Comparison of ENCODE assay signal across 8 cellular contexts in the genomic region with DNA sequence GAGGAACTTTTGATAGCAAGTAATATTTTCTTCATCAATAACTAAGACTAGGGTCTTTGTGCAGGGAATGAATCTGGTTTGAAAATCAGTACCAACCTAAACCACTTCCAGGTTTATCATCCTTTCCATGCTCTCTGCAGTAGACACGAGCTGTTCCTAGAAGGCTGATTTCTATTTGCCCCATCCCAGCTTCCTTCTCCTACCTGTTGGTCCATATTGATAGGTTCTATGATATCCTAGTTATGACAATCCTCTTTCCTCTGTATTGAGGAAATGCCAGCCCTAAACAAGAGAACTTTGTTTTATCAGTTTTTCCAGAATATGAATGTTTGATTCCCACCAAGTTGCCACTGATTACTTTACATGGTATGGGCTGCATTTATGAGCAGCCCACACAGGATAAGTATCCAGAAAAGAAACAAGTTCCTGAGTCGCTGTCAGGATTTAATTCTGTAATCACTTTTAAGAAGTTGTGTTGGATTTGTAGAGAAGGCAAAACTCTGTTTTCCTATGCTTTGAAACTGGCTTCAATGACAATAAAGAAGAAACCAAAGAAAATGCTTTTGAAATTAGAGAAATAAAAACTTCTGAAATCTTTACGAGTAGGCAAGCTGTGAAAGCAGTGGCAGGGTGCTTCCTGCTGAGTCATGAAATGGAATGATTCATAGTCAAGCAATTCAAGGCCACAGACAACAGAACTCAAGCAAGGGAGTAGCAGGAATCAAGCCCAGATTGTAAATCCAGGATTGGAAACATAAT. TPM values are rescaled to one million over a fixed set of nuclear protein-coding genes. Genes with fewer than 3 reads are reported as not detected.
DNase-seq lines count a peak whose midpoint lies in the region; ATAC-seq and TF ChIP-seq lines count a peak whose summit lies in the region.

No MANE protein-coding gene starts in this region.

- H3K27me3 Mint-ChIP-seq in activated T-helper 2 cell treated with anti-CD3 and anti-CD28 coated beads, Interferon-gamma antibody, Interleukin-2, Interleukin-4, amounts not matched to agents 10 μg/mL and 5 μg/mL and 100 μg/mL, durations not matched to agents 14 hours and 24 hours and 36 hours (ENCODE audit: low read depth): no peaks in the 10 kb centered on the region
- no peaks in the 10 kb centered on the region for H3K27me3 Mint-ChIP-seq in immature natural killer cell (ENCODE audit: low read depth in 3 of 3)

- H3K4me1 ChIP-seq in BE2C (no peaks in the 10 kb centered on the region), HUES64 (ENCODE audit: insufficient read depth, low read length) (peaks cover 18% of the 10 kb centered on the region)

- no peaks in the 10 kb centered on the region for H3K9me3 ChIP-seq in BE2C
- no peaks in the 10 kb centered on the region for H3K9me3 ChIP-seq in HUES64 (ENCODE audit: insufficient read depth, low read depth, low read length)

- H3K4me1 Mint-ChIP-seq in activated T-helper 2 cell treated with anti-CD3 and anti-CD28 coated beads, Interferon-gamma antibody, Interleukin-2, Interleukin-4, amounts not matched to agents 10 μg/mL and 5 μg/mL and 100 μg/mL, durations not matched to agents 14 hours and 24 hours and 36 hours (ENCODE audit: low read depth): peaks cover 15% of the 10 kb centered on the region
- H3K4me1 Mint-ChIP-seq in immature natural killer cell: no peaks in the 10 kb centered on the region

- H3K9me3 Mint-ChIP-seq in activated T-helper 2 cell treated with anti-CD3 and anti-CD28 coated beads, Interferon-gamma antibody, Interleukin-2, Interleukin-4, amounts not matched to agents 10 μg/mL and 5 μg/mL and 100 μg/mL, durations not matched to agents 14 hours and 24 hours and 36 hours: no peaks in the 10 kb centered on the region
- H3K9me3 Mint-ChIP-seq in immature natural killer cell: no peaks in the 10 kb centered on the region

- peak overlapping the region; percentile 12; the same call in 1 of the 2 replicates for H3K9ac ChIP-seq in HUES64 (ENCODE audit: low read depth, low read length)

- peak overlapping the region; percentile 61 for H3K27ac ChIP-seq in HUES64 (ENCODE audit: low read depth, low read length)

- peak; percentile 58 for ATAC-seq in GM19438 (IDR thresholded peaks at IDR 0.05; ENCODE audit: low read depth, unreplicated experiment)

- TF ChIP-seq CTCF in BE2C (IDR thresholded peaks at IDR 0.05; ENCODE audit: low read depth, low read length): no peak

- H3K36me3 Mint-ChIP-seq in activated T-helper 2 cell treated with anti-CD3 and anti-CD28 coated beads, Interferon-gamma antibody, Interleukin-2, Interleukin-4, amounts not matched to agents 10 μg/mL and 5 μg/mL and 100 μg/mL, durations not matched to agents 14 hours and 24 hours and 36 hours (ENCODE audit: low read depth): no peaks in the 10 kb centered on the region
- no peaks in the 10 kb centered on the region for H3K36me3 Mint-ChIP-seq in immature natural killer cell

- DNase-seq in BE2C (peak; percentile 4), head of caudate nucleus (peak in 27 of 42 donors; percentile 21 to 80 (median 48)), putamen (ENCODE audit: low spot score) (peak; percentile 62), immature natural killer cell (no peak)
- DNase-seq in activated T-helper 2 cell treated with anti-CD3 and anti-CD28 coated beads, Interferon-gamma antibody, Interleukin-2, Interleukin-4, amounts not matched to agents 10 μg/mL and 5 μg/mL and 100 μg/mL, durations not matched to agents 14 hours and 24 hours and 36 hours (ENCODE audit: low spot score): no peak
- no peak for DNase-seq in activated CD8-positive, alpha-beta memory T cell treated with anti-CD3 and anti-CD28 coated beads, Interleukin-2, amount 50 U/mL, for 4 hours

- 47% methylated on average over 3 of the region's 3 CpGs for WGBS in HUES64

- H3K4me3 Mint-ChIP-seq in activated T-helper 2 cell treated with anti-CD3 and anti-CD28 coated beads, Interferon-gamma antibody, Interleukin-2, Interleukin-4, amounts not matched to agents 10 μg/mL and 5 μg/mL and 100 μg/mL, durations not matched to agents 14 hours and 24 hours and 36 hours (ENCODE audit: low read depth): no peak overlapping the region
- no peak overlapping the region for H3K4me3 Mint-ChIP-seq in immature natural killer cell

- no peak overlapping the region for H3K4me3 ChIP-seq in BE2C (ENCODE audit: low read depth, low read length)
- H3K4me3 ChIP-seq in HUES64 (ENCODE audit: low read length): no peak overlapping the region

- intact Hi-C loops in activated T-helper 2 cell treated with anti-CD3 and anti-CD28 coated beads, Interferon-gamma antibody, Interleukin-2, Interleukin-4, amounts not matched to agents 10 μg/mL and 5 μg/mL and 100 μg/mL, durations not matched to agents 14 hours and 24 hours and 36 hours (cut with micrococcal nuclease): loop anchor here (1.0 to 5.0 kb wide), 4 partner anchors 13 to 46 kb away; no protein-coding TSS in a partner anchor
- intact Hi-C loops in head of caudate nucleus (cut with DNase I): no loop called here

- H3K36me3 ChIP-seq in BE2C: no peaks in the 10 kb centered on the region
- no peaks in the 10 kb centered on the region for H3K36me3 ChIP-seq in HUES64 (ENCODE audit: insufficient read depth, low read length)

- H3K27me3 ChIP-seq in BE2C (no peaks in the 10 kb centered on the region), HUES64 (ENCODE audit: insufficient read depth, low read length) (no peaks in the 10 kb centered on the region)

- peak overlapping the region; percentile 3 for H3K27ac Mint-ChIP-seq in activated T-helper 2 cell treated with anti-CD3 and anti-CD28 coated beads, Interferon-gamma antibody, Interleukin-2, Interleukin-4, amounts not matched to agents 10 μg/mL and 5 μg/mL and 100 μg/mL, durations not matched to agents 14 hours and 24 hours and 36 hours
- H3K27ac Mint-ChIP-seq in immature natural killer cell: no peak overlapping the region

RNA-seq across cellular contexts. Expression of gene TANK, which starts 37.3 kb away (rescaled TPM):
- polyA plus RNA-seq in BE2C (2012; ENCODE audit: insufficient read depth, insufficient read length, low read depth): 16.7 TPM
- 20.9 TPM for polyA plus RNA-seq in HUES64 (2013, experiment 1 of 2)
- 23.4 TPM for polyA plus RNA-seq in HUES64 (2013, experiment 2 of 2)
- 66.2 and 70.7 TPM in 2 replicates for total RNA-seq in activated T-helper 2 cell treated with anti-CD3 and anti-CD28 coated beads, Interferon-gamma antibody, Interleukin-2, Interleukin-4, amounts not matched to agents 10 μg/mL and 5 μg/mL and 100 μg/mL, durations not matched to agents 14 hours and 24 hours and 36 hours
- 10 to 100 TPM; 32.5 to 53.9 (median 44.7) TPM for polyA plus RNA-seq in immature natural killer cell

Comparison
In these comparisons a context has a peak if more than half of its experiments do, and no peak if none do; other contexts are left out.
1. DNase-seq: peak in BE2C (single experiment), head of caudate nucleus (27 of 42) and putamen (single experiment); none in activated T-helper 2 cell treated with anti-CD3 and anti-CD28 coated beads, Interferon-gamma antibody, Interleukin-2, Interleukin-4, amounts not matched to agents 10 μg/mL and 5 μg/mL and 100 μg/mL, durations not matched to agents 14 hours and 24 hours and 36 hours (single experiment), immature natural killer cell (0 of 3) and activated CD8-positive, alpha-beta memory T cell treated with anti-CD3 and anti-CD28 coated beads, Interleukin-2, amount 50 U/mL, for 4 hours (single experiment).